ENCODE assay signal across 9 cellular contexts in the genomic region with DNA sequence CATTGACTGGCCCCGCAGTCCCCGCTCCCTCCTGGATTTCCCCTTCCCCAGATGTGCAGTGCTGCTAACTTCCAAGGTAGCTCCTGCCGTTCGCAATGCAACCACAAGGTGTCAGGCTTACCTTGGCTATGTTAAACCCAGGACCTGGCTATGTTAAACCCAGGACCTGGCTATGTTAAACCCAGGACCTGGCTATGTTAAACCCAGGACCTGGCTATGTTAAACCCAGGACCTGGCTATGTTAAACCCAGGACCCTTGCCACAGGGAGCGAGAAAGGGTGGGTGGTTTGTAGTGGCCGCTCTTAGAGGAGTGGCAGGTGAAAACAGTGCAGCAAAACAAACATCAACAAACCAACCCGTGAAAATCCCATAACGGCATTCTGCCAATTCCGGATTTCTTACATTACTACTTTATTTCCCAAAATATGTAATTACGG. TPM values are rescaled to one million over a fixed set of nuclear protein-coding genes. Genes with fewer than 3 reads are reported as not detected.
DNase-seq lines count a peak whose midpoint lies in the region; ATAC-seq and TF ChIP-seq lines count a peak whose summit lies in the region.
"Had no signal": no experiment of that assay in that cellular context is flagged by ENCODE, and none has a peak within 500 bp of the region (broad histone marks: within the 10 kb centered on the region; RNA-seq: fewer than 3 reads in every experiment).

No MANE protein-coding gene starts in this region.

- no peak overlapping the region for H3K4me3 Mint-ChIP-seq in activated CD4-positive, alpha-beta T cell treated with anti-CD3 and anti-CD28 coated beads, Interleukin-2, amount 10 ng/mL, durations not matched to agents 7 days and 5 days

- no peaks in the 10 kb centered on the region for H3K9me3 ChIP-seq in lung (ENCODE audit: control insufficient read depth in 2 of 2, insufficient read depth in 1 of 2, low read length in 1 of 2)

- 20% methylated on average over 10 of the region's 10 CpGs for WGBS in lung, 2 donors

- no peak overlapping the region for H3K27ac ChIP-seq in lung (ENCODE audit: low read depth in 1 of 2, low read length in 1 of 2)

- peak; percentile 77 to 84 for DNase-seq in NCI-H2081 (lab: John Stamatoyannopoulos, UW)
- no peak for DNase-seq in NCI-H2081 treated with DMSO at 0.1 percent for 48 hours (lab: John Stamatoyannopoulos, UW)
- DNase-seq in NCI-H226 = peak; percentile 15
- peak; percentile 74 for DNase-seq in activated CD4-positive, alpha-beta T cell treated with anti-CD3 and anti-CD28 coated beads, Interleukin-2, amount 10 ng/mL, durations not matched to agents 7 days and 5 days
- DNase-seq in dermis blood vessel endothelial cell = peak; percentile 87
- peak; percentile 76 for DNase-seq in lung (ENCODE audit: low spot score)
- peak; percentile 38 for DNase-seq in stimulated activated CD8-positive, alpha-beta memory T cell treated with anti-CD3 and anti-CD28 coated beads, Interleukin-15, amount 100 ng/mL, for 24 hours (ENCODE audit: low read depth)

- H3K36me3 Mint-ChIP-seq in activated CD4-positive, alpha-beta T cell treated with anti-CD3 and anti-CD28 coated beads, Interleukin-2, amount 10 ng/mL, durations not matched to agents 7 days and 5 days (ENCODE audit: low read depth) = no peaks in the 10 kb centered on the region

- no peak overlapping the region for H3K4me3 ChIP-seq in lung

- H3K9me3 Mint-ChIP-seq in activated CD4-positive, alpha-beta T cell treated with anti-CD3 and anti-CD28 coated beads, Interleukin-2, amount 10 ng/mL, durations not matched to agents 7 days and 5 days = no peaks in the 10 kb centered on the region

- H3K27me3 ChIP-seq in lung (ENCODE audit: control insufficient read depth, insufficient read depth) = no peaks in the 10 kb centered on the region

- H3K4me1 ChIP-seq in lung (ENCODE audit: control insufficient read depth in 2 of 2, insufficient read depth in 2 of 2, low read length in 2 of 2) = peaks cover 0 to 6% of the 10 kb centered on the region in 2 donors

- H3K27ac Mint-ChIP-seq in activated CD4-positive, alpha-beta T cell treated with anti-CD3 and anti-CD28 coated beads, Interleukin-2, amount 10 ng/mL, durations not matched to agents 7 days and 5 days = no peak overlapping the region

- peaks cover 11% of the 10 kb centered on the region for H3K4me1 Mint-ChIP-seq in activated CD4-positive, alpha-beta T cell treated with anti-CD3 and anti-CD28 coated beads, Interleukin-2, amount 10 ng/mL, durations not matched to agents 7 days and 5 days

- no peaks in the 10 kb centered on the region for H3K36me3 ChIP-seq in lung (ENCODE audit: control insufficient read depth in 2 of 2, insufficient read depth in 2 of 2, low read length in 2 of 2)

- TF ChIP-seq CTCF in lung (IDR thresholded peaks at IDR 0.05; ENCODE audit: control extremely low read depth, extremely low read depth) = peak; percentile 70

- peak; percentile 63 for ATAC-seq in HG02798 (IDR thresholded peaks at IDR 0.05; ENCODE audit: poor library complexity, unreplicated experiment)
- no peak for ATAC-seq in lung (ENCODE audit: insufficient read depth, low FRiP score)

- CTCF ChIA-PET in activated CD4-positive, alpha-beta T cell treated with anti-CD3 and anti-CD28 coated beads, Interleukin-2, amount 10 ng/mL, durations not matched to agents 7 days and 5 days (lab: Charles Lee) = interaction anchor here (0.9 to 7.0 kb wide), 8 partner anchors 20 to 485 kb away, joined by 3 to 81 read pairs (median 4); a partner anchor contains a TSS

- H3K27me3 Mint-ChIP-seq in activated CD4-positive, alpha-beta T cell treated with anti-CD3 and anti-CD28 coated beads, Interleukin-2, amount 10 ng/mL, durations not matched to agents 7 days and 5 days = peaks cover 36% of the 10 kb centered on the region

- POLR2A ChIA-PET in activated CD4-positive, alpha-beta T cell treated with anti-CD3 and anti-CD28 coated beads, Interleukin-2, amount 10 ng/mL, durations not matched to agents 7 days and 5 days (lab: Charles Lee) = no interaction called here

RNA-seq across cellular contexts. Expression of a gene that starts 2.9 kb away (rescaled TPM):
- total RNA-seq in activated CD4-positive, alpha-beta T cell treated with anti-CD3 and anti-CD28 coated beads, Interleukin-2, amount 10 ng/mL, durations not matched to agents 7 days and 5 days = not detected
- total RNA-seq in dermis blood vessel endothelial cell = not detected in 2 replicates
- total RNA-seq in lung = 10 to 100 TPM; 11.3 to 47.7 TPM
- polyA plus RNA-seq in lung = 10 to 100 TPM; 18.3 to 25.9 TPM
- total RNA-seq: mononuclear cell had no signal

RNA-seq across cellular contexts. Expression of a gene that starts 17.1 kb away (rescaled TPM):
- under 1 TPM; 0.04 to 0.05 TPM for total RNA-seq in activated CD4-positive, alpha-beta T cell treated with anti-CD3 and anti-CD28 coated beads, Interleukin-2, amount 10 ng/mL, durations not matched to agents 7 days and 5 days
- 2.7 and 4.6 TPM in 2 replicates for total RNA-seq in dermis blood vessel endothelial cell
- 10 to 100 TPM; 17.6 to 22.9 TPM for total RNA-seq in lung
- polyA plus RNA-seq in lung = 1 to 10 TPM; 4.4 to 9.0 TPM
- total RNA-seq: mononuclear cell had no signal

Comparison
In these comparisons a context has a peak if more than half of its experiments do, and no peak if none do; other contexts are left out.
1. RNA of a gene that starts 2.9 kb away (total RNA-seq): 11.3 to 47.7 TPM in lung; not detected in activated CD4-positive, alpha-beta T cell treated with anti-CD3 and anti-CD28 coated beads, Interleukin-2, amount 10 ng/mL, durations not matched to agents 7 days and 5 days and not detected in dermis blood vessel endothelial cell; every median in the first group is over 10 times any median in the second.